In genomic region chr17:36598951-36599401, GRCh38 we compare ENCODE assay signal across 21 cellular contexts. TPM values are rescaled to one million over a fixed set of nuclear protein-coding genes. Genes with fewer than 3 reads are reported as not detected.
A peak's percentile ranks its signal among the peaks of the same experiment; 100 is the strongest.
DNase-seq lines count a peak whose midpoint lies in the region; ATAC-seq and TF ChIP-seq lines count a peak whose summit lies in the region.
"Had no signal": no experiment of that assay in that cellular context is flagged by ENCODE, and none has a peak within 500 bp of the region (broad histone marks: within the 10 kb centered on the region; RNA-seq: fewer than 3 reads in every experiment).

No MANE protein-coding gene starts in this region.

- H3K9me3 ChIP-seq in hepatocyte (ENCODE audit: low read depth) (no peaks in the 10 kb centered on the region), neuronal stem cell (replicated peaks in 1 of 2; ENCODE audit: control insufficient read depth in 2 of 2, insufficient read depth in 1 of 2, low read depth in 1 of 2, low read length in 2 of 2) (no peaks in the 10 kb centered on the region), upper lobe of right lung (no peaks in the 10 kb centered on the region)
- H3K9me3 ChIP-seq: BLaER1 treated with 17β-estradiol and CSF1 and Interleukin-3, amounts not matched to agents 10 nM and 100 nM had no signal

- H2AFZ ChIP-seq in hepatocyte: no peak overlapping the region
- no peak overlapping the region for H2AFZ ChIP-seq in neuronal stem cell (ENCODE audit: low read length)

- peaks cover 6% of the 10 kb centered on the region for H3K79me1 ChIP-seq in neuronal stem cell (ENCODE audit: low read depth, low read length)

- H3K36me3 ChIP-seq in hepatocyte (replicated peaks; ENCODE audit: insufficient read depth, low read depth) (no peaks in the 10 kb centered on the region), neuronal stem cell (replicated peaks in 1 of 2; ENCODE audit: control insufficient read depth in 2 of 2, insufficient read depth in 2 of 2, low read length in 2 of 2) (peaks cover 9 to 32% of the 10 kb centered on the region in 2 donors), upper lobe of right lung (no peaks in the 10 kb centered on the region)

- no peak overlapping the region for H2BK120ac ChIP-seq in neuronal stem cell (ENCODE audit: low read depth, low read length)

- intact Hi-C loops in cardiac septum (cut with DNase I): no loop called here
- intact Hi-C loops in left ventricle myocardium superior (cut with micrococcal nuclease): no loop called here
- intact Hi-C loops in upper lobe of right lung (cut with DNase I): no loop called here

- peaks cover 26% of the 10 kb centered on the region for H3K79me2 ChIP-seq in hepatocyte

- H4K20me1 ChIP-seq in hepatocyte (ENCODE audit: insufficient read depth, poor library complexity, severe bottlenecking): no peaks in the 10 kb centered on the region

- H3K9me2 ChIP-seq in hepatocyte (replicated peaks; ENCODE audit: insufficient read depth): no peaks in the 10 kb centered on the region

- H3K4me3 ChIP-seq in hepatocyte: no peak overlapping the region
- no peak overlapping the region for H3K4me3 ChIP-seq in neuronal stem cell (ENCODE audit: low read length in 2 of 2)
- H3K4me3 ChIP-seq in upper lobe of right lung: no peak overlapping the region
- H3K4me3 ChIP-seq: BLaER1 treated with 17β-estradiol and CSF1 and Interleukin-3, amounts not matched to agents 10 nM and 100 nM had no signal

- ATAC-seq in left ventricle myocardium superior: no peak
- no peak for ATAC-seq in upper lobe of right lung
- ATAC-seq: CD8-positive, alpha-beta T cell had no signal

- H3K18ac ChIP-seq in neuronal stem cell (ENCODE audit: low read length): no peak overlapping the region

- H4K91ac ChIP-seq in neuronal stem cell (ENCODE audit: low read depth, low read length, poor library complexity): no peak overlapping the region

- H3K27me3 ChIP-seq in hepatocyte (no peaks in the 10 kb centered on the region), neuronal stem cell (ENCODE audit: control insufficient read depth in 3 of 3, insufficient read depth in 3 of 3, low read depth in 1 of 3, low read length in 3 of 3) (peaks cover 0 to 2% (median 0%) of the 10 kb centered on the region in 3 experiments), upper lobe of right lung (no peaks in the 10 kb centered on the region)
- H3K27me3 ChIP-seq: BLaER1 treated with 17β-estradiol and CSF1 and Interleukin-3, amounts not matched to agents 10 nM and 100 nM had no signal

- no peak overlapping the region for H4K8ac ChIP-seq in neuronal stem cell (ENCODE audit: low read depth, low read length)

- no peak overlapping the region for H3K4ac ChIP-seq in neuronal stem cell (ENCODE audit: low read length)

- peaks cover 9% of the 10 kb centered on the region for H3K4me1 ChIP-seq in hepatocyte (ENCODE audit: insufficient read depth)
- peaks cover 12 to 15% of the 10 kb centered on the region in 2 donors for H3K4me1 ChIP-seq in neuronal stem cell (ENCODE audit: control insufficient read depth in 2 of 2, insufficient read depth in 1 of 2, low read depth in 1 of 2, low read length in 2 of 2)
- H3K4me1 ChIP-seq in upper lobe of right lung: peaks cover 13% of the 10 kb centered on the region

- H3K14ac ChIP-seq in neuronal stem cell (ENCODE audit: low read length): no peak overlapping the region

- DNase-seq in cardiac septum (ENCODE audit: low spot score): peak; percentile 56
- no peak for DNase-seq in left ventricle myocardium superior
- DNase-seq in hepatocyte (ENCODE audit: low spot score): peak; percentile 41
- no peak for DNase-seq in neuronal stem cell (ENCODE audit: low spot score)
- DNase-seq in upper lobe of right lung: peak; percentile 57
- no peak for DNase-seq in NOMO-1 treated with DMSO at 0.1 percent for 48 hours (lab: John Stamatoyannopoulos, UW; ENCODE audit: unreplicated experiment)
- no peak for DNase-seq in inferior parietal cortex (ENCODE audit: extremely low spot score)
- DNase-seq in UCSD-AML1 (lab: John Stamatoyannopoulos, UW; ENCODE audit: unreplicated experiment): no peak
- DNase-seq: 8988T; Calu3; CD8-positive, alpha-beta T cell; DMS153; Karpas-422; NCI-H1694; NCI-H2081 treated with DMSO at 0.1 percent for 48 hours; NCI-H2171 treated with DMSO at 0.1 percent for 48 hours; NCI-H446; NCI-H526; OCI-M1; Right ventricle myocardium superior had no signal

- H3K27ac ChIP-seq in hepatocyte: no peak overlapping the region
- no peak overlapping the region for H3K27ac ChIP-seq in neuronal stem cell (replicated peaks; ENCODE audit: low read length)
- H3K27ac ChIP-seq in upper lobe of right lung: no peak overlapping the region
- H3K27ac ChIP-seq: BLaER1 treated with 17β-estradiol and CSF1 and Interleukin-3, amounts not matched to agents 10 nM and 100 nM had no signal

- no peak overlapping the region for H3K23ac ChIP-seq in neuronal stem cell (ENCODE audit: low read depth, low read length, poor library complexity)

- H3K9ac ChIP-seq in neuronal stem cell (ENCODE audit: low read depth, low read length, poor library complexity): peak overlapping the region; percentile 24
- H3K9ac ChIP-seq: BLaER1 treated with 17β-estradiol and CSF1 and Interleukin-3, amounts not matched to agents 10 nM and 100 nM had no signal

- no peak for TF ChIP-seq CTCF in hepatocyte (IDR thresholded peaks at IDR 0.05; ENCODE audit: poor library complexity)
- no peak for TF ChIP-seq CTCF in upper lobe of right lung (IDR thresholded peaks at IDR 0.05)

- H2BK5ac ChIP-seq in neuronal stem cell (ENCODE audit: low read length): no peak overlapping the region

- peak overlapping the region; percentile 24 for H2AK5ac ChIP-seq in neuronal stem cell (ENCODE audit: low read depth, low read length)

- no peak overlapping the region for H2BK15ac ChIP-seq in neuronal stem cell (ENCODE audit: low read length)

- WGBS in hepatocyte (ENCODE audit: low lambda C conversion rate, missing lambda C conversion rate): 86% methylated on average over 13 of the region's 13 CpGs
- no CpG with 5 or more reads among the region's 13 CpGs for WGBS in neuronal stem cell (ENCODE audit: extremely low coverage in 2 of 2, insufficient read length in 2 of 2, insufficient replicate concordance in 1 of 2), 2 donors

- H2BK12ac ChIP-seq in neuronal stem cell (ENCODE audit: low read length): no peak overlapping the region

- H3K4me2 ChIP-seq in hepatocyte: no peak overlapping the region
- no peak overlapping the region for H3K4me2 ChIP-seq in neuronal stem cell (ENCODE audit: insufficient read depth, low read length, poor library complexity, severe bottlenecking)
- H3K4me2 ChIP-seq: BLaER1 treated with 17β-estradiol and CSF1 and Interleukin-3, amounts not matched to agents 10 nM and 100 nM had no signal

RNA-seq across cellular contexts. Expression of gene MRM1, which starts 2.4 kb away (rescaled TPM):
- total RNA-seq in cardiac septum (7.0 TPM), left ventricle myocardium superior (9.2 TPM), hepatocyte (4.7 and 5.5 TPM in 2 replicates), upper lobe of right lung (5.6 TPM)
- polyA plus RNA-seq in hepatocyte: 4.1 and 5.5 TPM in 2 replicates
- 1.1 TPM for polyA plus RNA-seq in neuronal stem cell (2013, experiment 1 of 2)
- polyA plus RNA-seq in neuronal stem cell (2013, experiment 2 of 2): 0.97 TPM

RNA-seq across cellular contexts. Expression of gene DHRS11, which starts 7.3 kb away (rescaled TPM):
- 15.3 TPM for total RNA-seq in cardiac septum
- total RNA-seq in left ventricle myocardium superior: 13.5 TPM
- total RNA-seq in hepatocyte: 33.2 and 48.9 TPM in 2 replicates
- 41.3 and 49.8 TPM in 2 replicates for polyA plus RNA-seq in hepatocyte
- polyA plus RNA-seq in neuronal stem cell (2013, experiment 1 of 2): 15.1 TPM
- 14.0 TPM for polyA plus RNA-seq in neuronal stem cell (2013, experiment 2 of 2)
- 5.7 TPM for total RNA-seq in upper lobe of right lung

RNA-seq across cellular contexts. Expression of gene GGNBP2, which starts 54.3 kb away (rescaled TPM):
- total RNA-seq in cardiac septum (50.2 TPM), left ventricle myocardium superior (41.8 TPM), hepatocyte (69.6 and 79.9 TPM in 2 replicates), upper lobe of right lung (81.7 TPM)
- 52.2 and 54.1 TPM in 2 replicates for polyA plus RNA-seq in hepatocyte
- polyA plus RNA-seq in neuronal stem cell (2013, experiment 1 of 2): 44.9 TPM
- polyA plus RNA-seq in neuronal stem cell (2013, experiment 2 of 2): 47.5 TPM

Comparison
In these comparisons a context has a peak if more than half of its experiments do, and no peak if none do; other contexts are left out.
1. DNase-seq: peak in cardiac septum (single experiment), hepatocyte (single experiment) and upper lobe of right lung (single experiment); none in left ventricle myocardium superior (single experiment), neuronal stem cell (single experiment), NOMO-1 treated with DMSO at 0.1 percent for 48 hours (single experiment), inferior parietal cortex (single experiment) and UCSD-AML1 (single experiment).